In the genomic region with DNA sequence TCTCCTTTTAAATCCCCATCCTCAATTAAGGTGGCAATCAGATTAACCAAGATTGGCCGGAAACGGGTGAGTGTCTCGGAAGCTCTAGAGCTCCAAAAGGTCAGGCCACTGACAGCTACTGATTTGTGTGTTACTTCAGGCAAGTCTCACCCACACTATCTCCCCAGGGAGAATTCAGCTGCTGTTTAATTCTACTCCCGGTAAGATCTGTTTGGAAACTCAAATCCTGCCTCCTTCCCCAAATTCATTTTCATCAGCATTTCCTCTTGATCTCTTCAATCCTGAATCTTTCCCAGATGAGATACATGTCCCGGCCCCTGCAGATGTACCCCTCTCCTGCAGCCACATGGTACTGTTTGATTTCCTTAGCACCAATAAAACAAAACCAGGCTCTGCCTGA, we compare ENCODE assay signal across 21 cellular contexts. TPM values are rescaled to one million over a fixed set of nuclear protein-coding genes. Genes with fewer than 3 reads are reported as not detected.
DNase-seq lines count a peak whose midpoint lies in the region; ATAC-seq and TF ChIP-seq lines count a peak whose summit lies in the region.
"Had no signal": no experiment of that assay in that cellular context is flagged by ENCODE, and none has a peak within 500 bp of the region (broad histone marks: within the 10 kb centered on the region; RNA-seq: fewer than 3 reads in every experiment).

No MANE protein-coding gene starts in this region.

- H3K4me1 ChIP-seq in vagina, result peaks cover 15% of the 10 kb centered on the region

- intact Hi-C loops in left ventricle myocardium superior (cut with micrococcal nuclease), result no loop called here
- intact Hi-C loops in left cardiac atrium (cut with DNase I), result no loop called here
- intact Hi-C loops in vagina (cut with DNase I), result no loop called here

- no peak for TF ChIP-seq POLR2A in vagina (IDR thresholded peaks at IDR 0.05)

- DNase-seq in left ventricle myocardium superior, result no peak
- DNase-seq in left cardiac atrium, result no peak
- DNase-seq in NCI-H2171 treated with DMSO at 0.1 percent for 48 hours (lab: John Stamatoyannopoulos, UW), result peak; percentile 73
- peak; percentile 33 for DNase-seq in dermis blood vessel endothelial cell
- DNase-seq in stimulated activated CD4-positive, alpha-beta T cell treated with anti-CD3 and anti-CD28 coated beads, Interleukin-1b, Interleukin-23, amount 100 ng/mL, for 48 hours, result no peak
- DNase-seq in vagina (ENCODE audit: extremely low spot score in 2 of 2), result no peak
- no peak for DNase-seq in activated naive CD4-positive, alpha-beta T cell treated with anti-CD3 and anti-CD28 coated beads, Interleukin-2, amount 50 U/mL, for 72 hours (ENCODE audit: low spot score in 2 of 2)
- DNase-seq: activated CD4-positive, alpha-beta T cell treated with anti-CD3 and anti-CD28 coated beads for 4 hours; activated CD8-positive, alpha-beta memory T cell treated with anti-CD3 and anti-CD28 coated beads, Interleukin-2, amount 50 U/mL, for 48 hours; activated gamma-delta T cell treated with Interleukin-2 at 50 U/mL for 16 hours; AML-193; amygdala; GDM1; left colon; stimulated activated CD4-positive, alpha-beta T cell treated with anti-CD3 and anti-CD28 coated beads, Interleukin-4, amount 100 ng/mL, for 4 hours; stimulated activated CD8-positive, alpha-beta memory T cell treated with anti-CD3 and anti-CD28 coated beads, Interleukin-4, amount 100 ng/mL, for 48 hours; T1000 had no signal

- ATAC-seq in left ventricle myocardium superior, result peak; percentile 27
- ATAC-seq in left cardiac atrium, result no peak
- no peak for ATAC-seq in activated naive CD4-positive, alpha-beta T cell treated with anti-CD3 and anti-CD28 coated beads, Interleukin-2, amount 50 U/mL, for 72 hours
- no peak for ATAC-seq in GM21367 (IDR thresholded peaks at IDR 0.05; ENCODE audit: unreplicated experiment)
- ATAC-seq: left colon, Right ventricle myocardium inferior had no signal

- no peaks in the 10 kb centered on the region for H3K27me3 ChIP-seq in vagina

- no peak overlapping the region for H3K27ac ChIP-seq in vagina
- H3K27ac ChIP-seq: HL-60, suprapubic skin had no signal

- H3K36me3 ChIP-seq in vagina, result no peaks in the 10 kb centered on the region
- H3K36me3 ChIP-seq: suprapubic skin had no signal

- no peaks in the 10 kb centered on the region for H3K9me3 ChIP-seq in vagina
- H3K9me3 ChIP-seq: suprapubic skin had no signal

- H3K4me3 ChIP-seq in vagina, result no peak overlapping the region
- H3K4me3 ChIP-seq: suprapubic skin had no signal

- TF ChIP-seq CTCF in vagina (IDR thresholded peaks at IDR 0.05), result no peak

- H3K9me3 Mint-ChIP-seq in activated naive CD4-positive, alpha-beta T cell treated with anti-CD3 and anti-CD28 coated beads, Interleukin-2, amount 50 U/mL, for 72 hours, result no peaks in the 10 kb centered on the region

- no peak overlapping the region for H3K27ac Mint-ChIP-seq in activated naive CD4-positive, alpha-beta T cell treated with anti-CD3 and anti-CD28 coated beads, Interleukin-2, amount 50 U/mL, for 72 hours

- no peaks in the 10 kb centered on the region for H3K36me3 Mint-ChIP-seq in activated naive CD4-positive, alpha-beta T cell treated with anti-CD3 and anti-CD28 coated beads, Interleukin-2, amount 50 U/mL, for 72 hours

RNA-seq across cellular contexts. Expression of a gene that starts 34.9 kb away (rescaled TPM):
- total RNA-seq in left ventricle myocardium superior, result 4.2 TPM
- total RNA-seq in left cardiac atrium, result 1 to 10 TPM; 7.5 to 8.7 TPM
- 1.3 and 2.0 TPM in 2 replicates for total RNA-seq in dermis blood vessel endothelial cell
- total RNA-seq in vagina, result 1.5 TPM
- 1 to 10 TPM in 1 of 2 donors, under 1 TPM in 1; 0.43 to 1.2 TPM for total RNA-seq in activated naive CD4-positive, alpha-beta T cell treated with anti-CD3 and anti-CD28 coated beads, Interleukin-2, amount 50 U/mL, for 72 hours

Comparison
In these comparisons a context has a peak if more than half of its experiments do, and no peak if none do; other contexts are left out.
1. DNase-seq: peak in NCI-H2171 treated with DMSO at 0.1 percent for 48 hours (single experiment) and dermis blood vessel endothelial cell (single experiment); none in left ventricle myocardium superior (single experiment), left cardiac atrium (single experiment), stimulated activated CD4-positive, alpha-beta T cell treated with anti-CD3 and anti-CD28 coated beads, Interleukin-1b, Interleukin-23, amount 100 ng/mL, for 48 hours (single experiment), vagina (0 of 2) and activated naive CD4-positive, alpha-beta T cell treated with anti-CD3 and anti-CD28 coated beads, Interleukin-2, amount 50 U/mL, for 72 hours (0 of 2).